ENCODE assay signal across 7 cellular contexts in genomic region chr12:57524814-57525614, GRCh38. TPM values are rescaled to one million over a fixed set of nuclear protein-coding genes. Genes with fewer than 3 reads are reported as not detected.
A peak's percentile ranks its signal among the peaks of the same experiment; 100 is the strongest.
DNase-seq lines count a peak whose midpoint lies in the region; ATAC-seq and TF ChIP-seq lines count a peak whose summit lies in the region.

No MANE protein-coding gene starts in this region.

- H2AFZ ChIP-seq in PC-3 (ENCODE audit: low read length) = no peak overlapping the region

- peaks cover 27% of the 10 kb centered on the region for H3K36me3 ChIP-seq in CD8-positive, alpha-beta memory T cell (ENCODE audit: insufficient read depth, low read length)
- H3K36me3 ChIP-seq in PC-3 (ENCODE audit: low read depth, low read length) = peaks cover 27% of the 10 kb centered on the region

- H3K4me3 Mint-ChIP-seq in CD8-positive, alpha-beta memory T cell = peak overlapping the region in 6 of 7 donors; percentile 87 to 96 (median 93)
- peak overlapping the region; percentile 86 to 88 for H3K4me3 Mint-ChIP-seq in effector memory CD8-positive, alpha-beta T cell

- H3K9ac ChIP-seq in PC-3 (ENCODE audit: low read length) = no peak overlapping the region

- no peak overlapping the region for H3K4me3 ChIP-seq in CD8-positive, alpha-beta memory T cell (ENCODE audit: low read length)
- peak overlapping the region; percentile 71; the same call in 1 of the 2 replicates for H3K4me3 ChIP-seq in PC-3 (ENCODE audit: low read length)
- peak overlapping the region; percentile 72 for H3K4me3 ChIP-seq in retinal pigment epithelial cell (ENCODE audit: low read length)

- H3K27me3 ChIP-seq in CD8-positive, alpha-beta memory T cell (ENCODE audit: insufficient read depth, low read length, poor library complexity, severe bottlenecking) = no peaks in the 10 kb centered on the region
- no peaks in the 10 kb centered on the region for H3K27me3 ChIP-seq in PC-3 (ENCODE audit: low read length)

- intact Hi-C loops in PC-3 (cut with micrococcal nuclease) = no loop called here

- peaks cover 0 to 4% (median 0%) of the 10 kb centered on the region in 5 donors for H3K9me3 Mint-ChIP-seq in CD8-positive, alpha-beta memory T cell
- H3K9me3 Mint-ChIP-seq in effector memory CD8-positive, alpha-beta T cell = no peaks in the 10 kb centered on the region

- no peaks in the 10 kb centered on the region for H3K9me3 ChIP-seq in CD8-positive, alpha-beta memory T cell (ENCODE audit: low read length)
- no peaks in the 10 kb centered on the region for H3K9me3 ChIP-seq in PC-3 (ENCODE audit: low read length)

- H3K4me2 ChIP-seq in PC-3 (ENCODE audit: low read length) = peak overlapping the region; percentile 87

- POLR2A ChIA-PET in CD8-positive, alpha-beta memory T cell (lab: Charles Lee) = interaction anchor here (1.0 to 1.5 kb wide), 2 partner anchors 22 to 47 kb away, joined by 3 to 4 read pairs; partner anchors contain the start of gene DCTN2
- POLR2A ChIA-PET in PC-3 (lab: Charles Lee; ENCODE audit: unreplicated experiment) = interaction anchor here (0.8 kb wide), 1 partner anchor 219 kb away, joined by 5 read pairs; no protein-coding TSS in a partner anchor

- peak overlapping the region; percentile 74 for H3K27ac ChIP-seq in CD8-positive, alpha-beta memory T cell (ENCODE audit: low read depth, low read length)
- H3K27ac ChIP-seq in PC-3 (ENCODE audit: low read length) = no peak overlapping the region

- peak overlapping the region in 7 of 8 donors; percentile 87 to 100 (median 95) for H3K27ac Mint-ChIP-seq in CD8-positive, alpha-beta memory T cell
- peak overlapping the region; percentile 92 to 99 for H3K27ac Mint-ChIP-seq in effector memory CD8-positive, alpha-beta T cell

- CTCF ChIA-PET in CD8-positive, alpha-beta memory T cell (lab: Charles Lee) = interaction anchor here (0.7 to 2.6 kb wide), 7 partner anchors 21 to 66 kb away, joined by 4 to 9 read pairs (median 5); partner anchors contain the start of gene GLI1
- CTCF ChIA-PET in PC-3 (lab: Charles Lee) = interaction anchor here (1.0 kb wide), 1 partner anchor 202 kb away, joined by 3 read pairs; no protein-coding TSS in a partner anchor

- no peaks in the 10 kb centered on the region for H3K9me2 ChIP-seq in PC-3 (replicated peaks; ENCODE audit: low read length)

- peaks cover 1% of the 10 kb centered on the region; the same call in 1 of the 2 replicates for H4K20me1 ChIP-seq in PC-3 (ENCODE audit: low read length)

- H3K36me3 Mint-ChIP-seq in CD8-positive, alpha-beta memory T cell = peaks cover 0 to 64% (median 3%) of the 10 kb centered on the region in 3 donors
- H3K36me3 Mint-ChIP-seq in effector memory CD8-positive, alpha-beta T cell (ENCODE audit: insufficient read depth) = peaks cover 64% of the 10 kb centered on the region

- peaks cover 27% of the 10 kb centered on the region for H3K79me2 ChIP-seq in PC-3 (ENCODE audit: low read length)

- H3F3A ChIP-seq in PC-3 (ENCODE audit: low read length, unreplicated experiment) = no peaks in the 10 kb centered on the region

- ATAC-seq in PC-3 (no peak), HG02938 (IDR thresholded peaks at IDR 0.05; ENCODE audit: unreplicated experiment) (no peak), GM18868 (IDR thresholded peaks at IDR 0.05; ENCODE audit: unreplicated experiment) (no peak)
- ATAC-seq in effector memory CD8-positive, alpha-beta T cell (replicated peaks) = no peak

- no peak for DNase-seq in CD8-positive, alpha-beta memory T cell
- DNase-seq in PC-3 (no peak), retinal pigment epithelial cell (ENCODE audit: low read depth) (no peak), NCI-H1694 (lab: John Stamatoyannopoulos, UW) (no peak)
- no peak for DNase-seq in effector memory CD8-positive, alpha-beta T cell

- H3K4me1 Mint-ChIP-seq in CD8-positive, alpha-beta memory T cell = peaks cover 31 to 54% (median 34%) of the 10 kb centered on the region in 3 donors
- peaks cover 41 to 58% of the 10 kb centered on the region in 2 donors for H3K4me1 Mint-ChIP-seq in effector memory CD8-positive, alpha-beta T cell (ENCODE audit: low read depth in 2 of 2)

- no peak for TF ChIP-seq CTCF in PC-3 (conservative IDR thresholded peaks at IDR 0.05; ENCODE audit: low read depth, low read length)
- no peak for TF ChIP-seq CTCF in retinal pigment epithelial cell (conservative IDR thresholded peaks at IDR 0.05; ENCODE audit: low read depth, low read length)

- peaks cover 0 to 3% of the 10 kb centered on the region in 2 donors for H3K27me3 Mint-ChIP-seq in CD8-positive, alpha-beta memory T cell
- H3K27me3 Mint-ChIP-seq in effector memory CD8-positive, alpha-beta T cell = no peaks in the 10 kb centered on the region

- no TSS peak for BruUV-seq in PC-3 (replicated peaks; lab: Mats Ljungman, UMichigan)

- H3K4me1 ChIP-seq in CD8-positive, alpha-beta memory T cell (ENCODE audit: insufficient read depth, low read length) = peaks cover 36% of the 10 kb centered on the region
- peaks cover 32% of the 10 kb centered on the region for H3K4me1 ChIP-seq in PC-3 (ENCODE audit: insufficient read depth, low read length)

RNA-seq across cellular contexts. Expression of gene MBD6, which starts 2.4 kb away (rescaled TPM):
- total RNA-seq in CD8-positive, alpha-beta memory T cell = 10 to 100 TPM; 49.0 to 54.7 TPM
- polyA plus RNA-seq in CD8-positive, alpha-beta memory T cell = 4.2 TPM
- total RNA-seq in PC-3 (2014; rRNA removed) = 13.1 and 13.2 TPM in 2 replicates

RNA-seq across cellular contexts. Expression of gene DDIT3, which starts 4.7 kb away (rescaled TPM):
- 10 to 100 TPM; 12.7 to 13.2 TPM for total RNA-seq in CD8-positive, alpha-beta memory T cell
- 11.7 TPM for polyA plus RNA-seq in CD8-positive, alpha-beta memory T cell
- total RNA-seq in PC-3 (2014; rRNA removed) = 27.4 and 33.1 TPM in 2 replicates

RNA-seq across cellular contexts. Expression of gene DCTN2, which starts 22.0 kb away (rescaled TPM):
- total RNA-seq in CD8-positive, alpha-beta memory T cell = 10 to 100 TPM; 98.7 to 99.3 TPM
- 80.8 TPM for polyA plus RNA-seq in CD8-positive, alpha-beta memory T cell
- total RNA-seq in PC-3 (2014; rRNA removed) = 88.5 and 96.4 TPM in 2 replicates

RNA-seq across cellular contexts. Expression of gene KIF5A, which starts 24.8 kb away (rescaled TPM):
- total RNA-seq in CD8-positive, alpha-beta memory T cell = 1 to 10 TPM; 1.8 to 2.1 TPM
- 0.12 TPM for polyA plus RNA-seq in CD8-positive, alpha-beta memory T cell
- total RNA-seq in PC-3 (2014; rRNA removed) = not detected in 2 replicates

RNA-seq across cellular contexts. Expression of gene MARS1, which starts 37.1 kb away (rescaled TPM):
- total RNA-seq in CD8-positive, alpha-beta memory T cell = 100 to 1,000 TPM; 386 to 398 TPM
- polyA plus RNA-seq in CD8-positive, alpha-beta memory T cell = 89.8 TPM
- 209 and 210 TPM in 2 replicates for total RNA-seq in PC-3 (2014; rRNA removed)
